In genomic region chr15:50879016-50879415, GRCh38 we compare ENCODE assay signal across 8 cellular contexts. TPM values are rescaled to one million over a fixed set of nuclear protein-coding genes. Genes with fewer than 3 reads are reported as not detected.
DNase-seq lines count a peak whose midpoint lies in the region; ATAC-seq and TF ChIP-seq lines count a peak whose summit lies in the region.

No MANE protein-coding gene starts in this region.

- peak overlapping the region; percentile 45 for H3K4me3 Mint-ChIP-seq in activated T-helper 2 cell treated with anti-CD3 and anti-CD28 coated beads, Interferon-gamma antibody, Interleukin-2, Interleukin-4, amounts not matched to agents 10 μg/mL and 5 μg/mL and 100 μg/mL, durations not matched to agents 14 hours and 24 hours and 36 hours (ENCODE audit: low read depth)

- H3K27me3 ChIP-seq in uterus: no peaks in the 10 kb centered on the region

- peak overlapping the region; percentile 42; the same call in 1 of the 2 replicates for H3K4me3 ChIP-seq in GM08714 (ENCODE audit: low read length)
- H3K4me3 ChIP-seq in uterus: no peak overlapping the region

- peak overlapping the region; percentile 73 for H3K27ac Mint-ChIP-seq in activated T-helper 2 cell treated with anti-CD3 and anti-CD28 coated beads, Interferon-gamma antibody, Interleukin-2, Interleukin-4, amounts not matched to agents 10 μg/mL and 5 μg/mL and 100 μg/mL, durations not matched to agents 14 hours and 24 hours and 36 hours

- no peaks in the 10 kb centered on the region for H3K27me3 Mint-ChIP-seq in activated T-helper 2 cell treated with anti-CD3 and anti-CD28 coated beads, Interferon-gamma antibody, Interleukin-2, Interleukin-4, amounts not matched to agents 10 μg/mL and 5 μg/mL and 100 μg/mL, durations not matched to agents 14 hours and 24 hours and 36 hours (ENCODE audit: low read depth)

- no peaks in the 10 kb centered on the region for H3K4me1 ChIP-seq in uterus

- no peaks in the 10 kb centered on the region for H3K9me3 ChIP-seq in uterus

- H3K36me3 ChIP-seq in uterus: no peaks in the 10 kb centered on the region

- no peaks in the 10 kb centered on the region for H3K9me3 Mint-ChIP-seq in activated T-helper 2 cell treated with anti-CD3 and anti-CD28 coated beads, Interferon-gamma antibody, Interleukin-2, Interleukin-4, amounts not matched to agents 10 μg/mL and 5 μg/mL and 100 μg/mL, durations not matched to agents 14 hours and 24 hours and 36 hours

- no peaks in the 10 kb centered on the region for H3K36me3 Mint-ChIP-seq in activated T-helper 2 cell treated with anti-CD3 and anti-CD28 coated beads, Interferon-gamma antibody, Interleukin-2, Interleukin-4, amounts not matched to agents 10 μg/mL and 5 μg/mL and 100 μg/mL, durations not matched to agents 14 hours and 24 hours and 36 hours (ENCODE audit: low read depth)

- H3K4me1 Mint-ChIP-seq in activated T-helper 2 cell treated with anti-CD3 and anti-CD28 coated beads, Interferon-gamma antibody, Interleukin-2, Interleukin-4, amounts not matched to agents 10 μg/mL and 5 μg/mL and 100 μg/mL, durations not matched to agents 14 hours and 24 hours and 36 hours (ENCODE audit: low read depth): peaks cover 63% of the 10 kb centered on the region

- TF ChIP-seq CTCF in omental fat pad (IDR thresholded peaks at IDR 0.05) (no peak), uterus (IDR thresholded peaks at IDR 0.05) (no peak)

- DNase-seq in activated T-helper 2 cell treated with anti-CD3 and anti-CD28 coated beads, Interferon-gamma antibody, Interleukin-2, Interleukin-4, amounts not matched to agents 10 μg/mL and 5 μg/mL and 100 μg/mL, durations not matched to agents 14 hours and 24 hours and 36 hours (ENCODE audit: low spot score): peak; percentile 20
- DNase-seq in omental fat pad (ENCODE audit: low spot score) (no peak), uterus (no peak), islet precursor cell (no peak), HT-29 (ENCODE audit: low spot score) (no peak)

- TF ChIP-seq POLR2A in uterus (IDR thresholded peaks at IDR 0.05): no peak

- H3K27ac ChIP-seq in uterus: no peak overlapping the region

- intact Hi-C loops in activated T-helper 2 cell treated with anti-CD3 and anti-CD28 coated beads, Interferon-gamma antibody, Interleukin-2, Interleukin-4, amounts not matched to agents 10 μg/mL and 5 μg/mL and 100 μg/mL, durations not matched to agents 14 hours and 24 hours and 36 hours (cut with micrococcal nuclease): no loop called here
- intact Hi-C loops in uterus (cut with DNase I; ENCODE audit: low total_unique reads): no loop called here

- ATAC-seq in GM19455 (IDR thresholded peaks at IDR 0.05; ENCODE audit: unreplicated experiment) (peak; percentile 69), HG03108 (IDR thresholded peaks at IDR 0.05; ENCODE audit: unreplicated experiment) (peak; percentile 47), omental fat pad (ENCODE audit: low FRiP score) (no peak)

RNA-seq across cellular contexts. Expression of gene AP4E1, which starts 29.5 kb away (rescaled TPM):
- 16.7 and 17.9 TPM in 2 replicates for total RNA-seq in activated T-helper 2 cell treated with anti-CD3 and anti-CD28 coated beads, Interferon-gamma antibody, Interleukin-2, Interleukin-4, amounts not matched to agents 10 μg/mL and 5 μg/mL and 100 μg/mL, durations not matched to agents 14 hours and 24 hours and 36 hours
- total RNA-seq in omental fat pad (1 to 10 TPM; 7.3 to 8.5 (median 7.9) TPM), uterus (10 to 100 TPM in 2 of 4 donors, 1 to 10 TPM in 2; 4.1 to 20.5 (median 12.3) TPM)
- 4.0 and 4.4 TPM in 2 replicates for total RNA-seq in HT-29 (2014; rRNA removed; shearing (Covaris generic))
